In genomic region chr4:82746705-82747567, GRCh38 we compare ENCODE assay signal across 24 cellular contexts. TPM values are rescaled to one million over a fixed set of nuclear protein-coding genes. Genes with fewer than 3 reads are reported as not detected.
DNase-seq lines count a peak whose midpoint lies in the region; ATAC-seq and TF ChIP-seq lines count a peak whose summit lies in the region.
"Had no signal": no experiment of that assay in that cellular context is flagged by ENCODE, and none has a peak within 500 bp of the region (broad histone marks: within the 10 kb centered on the region; RNA-seq: fewer than 3 reads in every experiment).

No MANE protein-coding gene starts in this region.

- no peaks in the 10 kb centered on the region for H3K9me3 Mint-ChIP-seq in HFFc6
- no peaks in the 10 kb centered on the region for H3K9me3 Mint-ChIP-seq in nephron
- H3K9me3 Mint-ChIP-seq: CD8-positive, alpha-beta memory T cell; immature natural killer cell; T-helper 1 cell treated with Interleukin-12 subunit alpha and Interleukin-12 subunit beta and Interleukin-4 antibody, amounts not matched to agents 30 μg/mL and 1 μg/mL, for 36 hours had no signal

- peaks cover 4% of the 10 kb centered on the region for H3K27me3 Mint-ChIP-seq in HFFc6 (ENCODE audit: insufficient read depth)
- peaks cover 3% of the 10 kb centered on the region for H3K27me3 Mint-ChIP-seq in nephron (ENCODE audit: low read depth)

- no peak overlapping the region for H3K4me3 ChIP-seq in tibial artery
- H3K4me3 ChIP-seq in gastroesophageal sphincter = no peak overlapping the region
- H3K4me3 ChIP-seq: A549, heart left ventricle, SK-N-MC had no signal

- H3K4me1 ChIP-seq in tibial artery = peaks cover 0 to 6% (median 0%) of the 10 kb centered on the region in 4 donors
- peaks cover 0 to 9% (median 0%) of the 10 kb centered on the region in 3 donors for H3K4me1 ChIP-seq in gastroesophageal sphincter
- H3K4me1 ChIP-seq: A549 had no signal

- WGBS in gastroesophageal sphincter (ENCODE audit: low coverage in 1 of 2), 2 donors = 83 to 88% methylated on average over 10 to 11 of the region's 13 CpGs

- H3K36me3 ChIP-seq in tibial artery = no peaks in the 10 kb centered on the region
- H3K36me3 ChIP-seq in gastroesophageal sphincter = peaks cover 0 to 4% of the 10 kb centered on the region in 2 donors
- H3K36me3 ChIP-seq: heart left ventricle had no signal

- H3K27ac ChIP-seq in caudate nucleus (ENCODE audit: low read depth, low read length) (peak overlapping the region; percentile 85), tibial artery (no peak overlapping the region), gastroesophageal sphincter (no peak overlapping the region)
- H3K27ac ChIP-seq: A549, heart left ventricle had no signal

- TF ChIP-seq EP300 in gastroesophageal sphincter (IDR thresholded peaks at IDR 0.05) = no peak

- H3K27me3 ChIP-seq in tibial artery (no peaks in the 10 kb centered on the region), gastroesophageal sphincter (no peaks in the 10 kb centered on the region)
- H3K27me3 ChIP-seq: heart left ventricle had no signal

- intact Hi-C loops in tibial artery (cut with DNase I; ENCODE audit: low total_unique reads) = no loop called here

- ATAC-seq in HG02884 (IDR thresholded peaks at IDR 0.05; ENCODE audit: unreplicated experiment) (no peak), gastroesophageal sphincter (no peak)
- ATAC-seq: A549, heart left ventricle had no signal

- no peaks in the 10 kb centered on the region for H3K36me3 Mint-ChIP-seq in HFFc6 (ENCODE audit: low read depth)
- H3K36me3 Mint-ChIP-seq in nephron (ENCODE audit: low read depth) = peaks cover 3% of the 10 kb centered on the region
- H3K36me3 Mint-ChIP-seq: CD8-positive, alpha-beta memory T cell; immature natural killer cell had no signal

- no peak for TF ChIP-seq CTCF in HFFc6 (IDR thresholded peaks at IDR 0.05)
- TF ChIP-seq CTCF in nephron (IDR thresholded peaks at IDR 0.05; ENCODE audit: unreplicated experiment in 3 of 3) = no peak
- TF ChIP-seq CTCF in tibial artery (IDR thresholded peaks at IDR 0.05) = no peak
- no peak for TF ChIP-seq CTCF in gastroesophageal sphincter (IDR thresholded peaks at IDR 0.05)

- H3K27ac Mint-ChIP-seq in HFFc6 (peak overlapping the region; percentile 2; the same call in 1 of the 2 replicates), nephron (peak overlapping the region; percentile 78 to 89 (median 86))
- H3K27ac Mint-ChIP-seq: CD8-positive, alpha-beta memory T cell; immature natural killer cell; T-helper 1 cell treated with Interleukin-12 subunit alpha and Interleukin-12 subunit beta and Interleukin-4 antibody, amounts not matched to agents 30 μg/mL and 1 μg/mL, for 36 hours had no signal

- no peak overlapping the region for H3K4me3 Mint-ChIP-seq in HFFc6
- H3K4me3 Mint-ChIP-seq in nephron = no peak overlapping the region
- H3K4me3 Mint-ChIP-seq: CD8-positive, alpha-beta memory T cell; immature natural killer cell; T-helper 1 cell treated with Interleukin-12 subunit alpha and Interleukin-12 subunit beta and Interleukin-4 antibody, amounts not matched to agents 30 μg/mL and 1 μg/mL, for 36 hours had no signal

- DNase-seq in HFFc6 = no peak
- DNase-seq in caudate nucleus (lab: John Stamatoyannopoulos, UW) = no peak
- peak; percentile 2 for DNase-seq in inferior parietal cortex (ENCODE audit: extremely low spot score)
- DNase-seq in activated CD4-positive, CD25-positive, alpha-beta regulatory T cell treated with anti-CD3 and anti-CD28 coated beads, Interleukin-2, amount 50 U/mL, for 72 hours = no peak
- DNase-seq in tibial artery = no peak
- DNase-seq: activated CD8-positive, alpha-beta memory T cell treated with anti-CD3 and anti-CD28 coated beads for 24 hours; activated gamma-delta T cell; activated T-cell treated with anti-CD3 and anti-CD28 coated beads, Interleukin-2, amount 50 U/mL, for 1 hour; CD8-positive, alpha-beta memory T cell; cortex of kidney; GOT3; heart left ventricle; immature natural killer cell; NCI-H1092; NCI-H2029 treated with DMSO at 0.1 percent for 48 hours; NCI-H345; NCI-H82; stimulated activated CD4-positive, alpha-beta T cell treated with anti-CD3 and anti-CD28 coated beads, Interleukin-1b, Interleukin-23, amount 100 ng/mL, for 48 hours had no signal

- no peak for TF ChIP-seq POLR2A in gastroesophageal sphincter (IDR thresholded peaks at IDR 0.05)

- peaks cover 56% of the 10 kb centered on the region for H3K4me1 Mint-ChIP-seq in HFFc6 (ENCODE audit: low read depth)
- peaks cover 46% of the 10 kb centered on the region for H3K4me1 Mint-ChIP-seq in nephron
- H3K4me1 Mint-ChIP-seq: CD8-positive, alpha-beta memory T cell; immature natural killer cell had no signal

- H3K9me3 ChIP-seq in tibial artery = no peaks in the 10 kb centered on the region
- no peaks in the 10 kb centered on the region for H3K9me3 ChIP-seq in gastroesophageal sphincter
- H3K9me3 ChIP-seq: A549, heart left ventricle had no signal

RNA-seq across cellular contexts. Expression of gene SCD5, which starts 51.7 kb away (rescaled TPM):
- 10 to 100 TPM; 28.4 to 36.4 (median 32.0) TPM for total RNA-seq in HFFc6 (2021; fragmentation: NEBNext Ultra II Directional; extraction: Animal tissue kit (Norgen Biotek cat#: 25700))
- total RNA-seq in gastroesophageal sphincter = 10 to 100 TPM; 15.5 to 21.8 (median 20.3) TPM
